ENCODE assay signal across 20 cellular contexts in the genomic region with DNA sequence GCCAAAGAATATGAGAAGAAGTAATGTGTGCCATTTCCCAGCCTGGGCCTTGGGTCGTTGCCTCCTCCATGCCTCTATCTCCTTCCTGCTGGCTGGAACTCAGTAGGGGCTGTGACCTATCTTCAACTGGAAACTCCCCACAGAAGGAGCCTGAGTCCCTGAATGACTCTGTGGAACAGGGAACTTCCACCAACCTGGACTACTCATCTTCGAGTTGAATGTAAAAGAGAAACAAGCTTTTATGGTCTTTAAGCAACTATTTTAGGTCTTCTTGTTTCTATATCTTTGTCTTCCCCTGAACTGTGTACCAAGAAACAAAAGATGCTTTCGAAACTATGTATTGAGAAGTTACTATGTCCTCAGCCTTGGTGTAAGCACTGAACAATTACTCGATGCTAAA.
DNase-seq lines count a peak whose midpoint lies in the region; ATAC-seq, FAIRE-seq and TF ChIP-seq lines count a peak whose summit lies in the region.
"Had no signal": no experiment of that assay in that cellular context is flagged by ENCODE, and none has a peak within 500 bp of the region (broad histone marks: within the 10 kb centered on the region; RNA-seq: fewer than 3 reads in every experiment).

No MANE protein-coding gene starts in this region.

- H3K4me3 Mint-ChIP-seq in CD14-positive monocyte = no peak overlapping the region
- H3K4me3 Mint-ChIP-seq: HFFc6 had no signal

- no peaks in the 10 kb centered on the region for H4K20me1 ChIP-seq in K562 (replicated peaks; ENCODE audit: control insufficient read depth, insufficient read depth, low read length)
- H4K20me1 ChIP-seq: BLaER1 had no signal

- no peak for DNase-seq in K562 (ENCODE audit: extremely low read depth in 1 of 4, low spot score in 3 of 4)
- DNase-seq in SK-N-DZ (ENCODE audit: low spot score) = no peak
- DNase-seq in CD14-positive monocyte (ENCODE audit: low spot score) = no peak
- DNase-seq in uterus = no peak
- DNase-seq: activated CD4-positive, alpha-beta T cell treated with anti-CD3 and anti-CD28 coated beads for 48 hours; anterior cingulate cortex; dermis blood vessel endothelial cell; EL; HFFc6; mesenchymal stem cell; NCI-H1048; NCI-H446; Peyer's patch; sigmoid colon; stomach had no signal

- H3K4me3 ChIP-seq in K562 (no peak overlapping the region), uterus (no peak overlapping the region)
- H3K4me3 ChIP-seq: BLaER1, Peyer's patch, sigmoid colon, stomach had no signal

- peak overlapping the region; percentile 22; the same call in 1 of the 2 replicates for H2AFZ ChIP-seq in K562 (ENCODE audit: low read depth, low read length)

- in situ Hi-C loops in K562 (cut with MboI) = no loop called here

- H3K27me3 ChIP-seq in K562 (ENCODE audit: control insufficient read depth in 2 of 2, insufficient read depth in 2 of 2, low read length in 2 of 2) = no peaks in the 10 kb centered on the region
- no peaks in the 10 kb centered on the region for H3K27me3 ChIP-seq in uterus
- H3K27me3 ChIP-seq: neutrophil, Peyer's patch, sigmoid colon, stomach had no signal

- no peaks in the 10 kb centered on the region for H3K36me3 Mint-ChIP-seq in CD14-positive monocyte

- peaks cover 0 to 7% (median 3%) of the 10 kb centered on the region in 3 donors for H3K27me3 Mint-ChIP-seq in CD14-positive monocyte (ENCODE audit: low read depth in 3 of 3)

- H3K4me2 ChIP-seq in K562 (ENCODE audit: insufficient read depth, low read length) = no peak overlapping the region
- H3K4me2 ChIP-seq: BLaER1 had no signal

- H3K4me1 ChIP-seq in K562 (replicated peaks in 1 of 2; ENCODE audit: control insufficient read depth in 2 of 2, insufficient read depth in 2 of 2, low read length in 2 of 2) = peaks cover 4 to 23% of the 10 kb centered on the region in 2 experiments; a peak in 3 of 5 replicates
- no peaks in the 10 kb centered on the region for H3K4me1 ChIP-seq in uterus
- H3K4me1 ChIP-seq: Peyer's patch, sigmoid colon had no signal

- H3K9ac ChIP-seq in K562 (ENCODE audit: insufficient read depth in 1 of 2, low read depth in 2 of 2, low read length in 2 of 2) = no peak overlapping the region
- H3K9ac ChIP-seq: BLaER1 had no signal

- TF ChIP-seq POLR2A in K562 (conservative IDR thresholded peaks at IDR 0.05) (no peak), uterus (IDR thresholded peaks at IDR 0.05) (no peak)

- H3K9me1 ChIP-seq in K562 (ENCODE audit: control insufficient read depth, insufficient read depth, low read length) = peaks cover 3% of the 10 kb centered on the region

- no peaks in the 10 kb centered on the region for H3K4me1 Mint-ChIP-seq in CD14-positive monocyte

- H3K27ac ChIP-seq in K562 (ENCODE audit: extremely low read depth, low read depth, low read length) (no peak overlapping the region), uterus (no peak overlapping the region)
- H3K27ac ChIP-seq: BLaER1, neutrophil, Peyer's patch, sigmoid colon, stomach had no signal

- H3K27ac Mint-ChIP-seq in CD14-positive monocyte = no peak overlapping the region
- H3K27ac Mint-ChIP-seq: HFFc6 had no signal

- peaks cover 1 to 8% (median 5%) of the 10 kb centered on the region in 7 donors for H3K9me3 Mint-ChIP-seq in CD14-positive monocyte
- H3K9me3 Mint-ChIP-seq: HFFc6 had no signal

- no peak for FAIRE-seq in K562 (lab: Jason Lieb, UNC)

- POLR2A ChIA-PET in K562 (lab: Yijun Ruan, JAX) = no interaction called here

- CTCF ChIA-PET in K562 (lab: Yijun Ruan, JAX; ENCODE audit: low intra/inter-chr PET ratio) = no interaction called here

- no peak for TF ChIP-seq CTCF in K562 (IDR thresholded peaks at IDR 0.05 in 2 of 3, conservative IDR thresholded peaks at IDR 0.05 in 1 of 3; ENCODE audit: insufficient read depth in 2 of 3, low read depth in 1 of 3, low read length in 3 of 3)
- no peak for TF ChIP-seq CTCF in CD14-positive monocyte (IDR thresholded peaks at IDR 0.05)
- no peak for TF ChIP-seq CTCF in uterus (IDR thresholded peaks at IDR 0.05)

- no peak for TF ChIP-seq RAD21 in K562 (CRISPR knock-in tag; conservative IDR thresholded peaks at IDR 0.05 in 1 of 2, IDR thresholded peaks at IDR 0.05 in 1 of 2)

- ATAC-seq in GM18867 (IDR thresholded peaks at IDR 0.05; ENCODE audit: unreplicated experiment) = peak; percentile 51
- peak; percentile 59 for ATAC-seq in GM21526 (IDR thresholded peaks at IDR 0.05; ENCODE audit: low FRiP score, unreplicated experiment)
- ATAC-seq in HG03039 (IDR thresholded peaks at IDR 0.05; ENCODE audit: unreplicated experiment) = peak; percentile 77
- ATAC-seq in K562 = no peak

- intact Hi-C loops in K562 (cut with micrococcal nuclease) = no loop called here
- intact Hi-C loops in CD14-positive monocyte (cut with micrococcal nuclease) = no loop called here
- intact Hi-C loops in uterus (cut with DNase I; ENCODE audit: low total_unique reads) = no loop called here

- no TSS peak for BruUV-seq in K562 (replicated peaks; lab: Mats Ljungman, UMichigan)

- no peaks in the 10 kb centered on the region for H3K36me3 ChIP-seq in K562 (ENCODE audit: control insufficient read depth, insufficient read depth, low read length)
- no peaks in the 10 kb centered on the region for H3K36me3 ChIP-seq in uterus
- H3K36me3 ChIP-seq: BLaER1, neutrophil, Peyer's patch, sigmoid colon, stomach had no signal

- no peaks in the 10 kb centered on the region for H3K79me2 ChIP-seq in K562 (ENCODE audit: control insufficient read depth, insufficient read depth, low read length)

- no peak for TF ChIP-seq EP300 in K562 (IDR thresholded peaks at IDR 0.05; ENCODE audit: low read length)

- WGBS in K562 (ENCODE audit: insufficient coverage, low coverage, missing lambda C conversion rate) = 34% methylated on average over 4 of the region's 4 CpGs

- H3K9me3 ChIP-seq in K562 (replicated peaks; ENCODE audit: control insufficient read depth, insufficient read depth, low read depth, low read length) (no peaks in the 10 kb centered on the region; the same call in 1 of the 2 replicates), uterus (no peaks in the 10 kb centered on the region)
- H3K9me3 ChIP-seq: BLaER1, neutrophil, Peyer's patch, sigmoid colon, stomach had no signal

TF ChIP-seq in K562, 482 proteins besides CTCF, POLR2A, EP300 and RAD21:
- no peak for TF ChIP-seq CHCHD3 (CRISPR knock-in tag; IDR thresholded peaks at IDR 0.05)
- no peak for TF ChIP-seq MYNN (IDR thresholded peaks at IDR 0.05)
- no peak for TF ChIP-seq MYNN (CRISPR knock-in tag; IDR thresholded peaks at IDR 0.05)
- no peak for TF ChIP-seq ZNF668 (CRISPR knock-in tag; IDR thresholded peaks at IDR 0.05)
